In the genomic region with DNA sequence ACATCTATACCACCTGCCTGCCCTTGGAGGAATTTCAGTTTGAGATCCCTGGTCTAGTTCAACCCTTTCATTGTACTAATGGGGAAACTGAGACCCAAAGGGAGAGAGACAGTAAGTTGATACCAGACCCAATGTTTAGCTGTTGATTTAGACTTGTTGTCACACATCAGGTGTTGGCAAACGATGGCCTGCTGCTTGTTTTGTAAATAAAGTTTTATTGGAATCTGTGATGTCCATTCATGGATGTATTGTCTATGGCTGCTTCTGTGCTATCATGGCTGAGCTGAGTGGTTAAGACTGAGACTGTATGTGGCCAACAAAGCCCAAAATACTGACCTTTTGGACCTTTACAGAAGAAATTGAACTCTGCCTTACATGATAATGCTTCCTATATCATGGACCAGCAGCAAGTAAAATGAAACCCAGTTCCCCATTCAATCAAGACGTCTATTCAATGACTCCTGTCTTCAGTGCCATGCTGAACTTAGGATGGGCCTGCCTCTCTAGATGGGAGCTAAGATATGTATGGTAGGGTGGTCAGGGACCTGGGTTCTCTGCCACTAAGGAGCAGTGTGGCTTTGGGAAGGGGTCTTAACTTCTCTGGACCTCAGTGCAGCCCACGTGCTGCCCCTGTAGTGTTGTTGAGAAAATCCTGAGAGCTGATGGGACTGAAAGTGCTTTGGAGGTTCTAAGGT, we compare ENCODE assay signal across 1 cellular context.
TF ChIP-seq lines count a peak whose summit lies in the region.

No MANE protein-coding gene starts in this region.

TF ChIP-seq in K562, 482 proteins besides CTCF, POLR2A, EP300 and RAD21 (continued from another document):
- TF ChIP-seq, protein P1, sequence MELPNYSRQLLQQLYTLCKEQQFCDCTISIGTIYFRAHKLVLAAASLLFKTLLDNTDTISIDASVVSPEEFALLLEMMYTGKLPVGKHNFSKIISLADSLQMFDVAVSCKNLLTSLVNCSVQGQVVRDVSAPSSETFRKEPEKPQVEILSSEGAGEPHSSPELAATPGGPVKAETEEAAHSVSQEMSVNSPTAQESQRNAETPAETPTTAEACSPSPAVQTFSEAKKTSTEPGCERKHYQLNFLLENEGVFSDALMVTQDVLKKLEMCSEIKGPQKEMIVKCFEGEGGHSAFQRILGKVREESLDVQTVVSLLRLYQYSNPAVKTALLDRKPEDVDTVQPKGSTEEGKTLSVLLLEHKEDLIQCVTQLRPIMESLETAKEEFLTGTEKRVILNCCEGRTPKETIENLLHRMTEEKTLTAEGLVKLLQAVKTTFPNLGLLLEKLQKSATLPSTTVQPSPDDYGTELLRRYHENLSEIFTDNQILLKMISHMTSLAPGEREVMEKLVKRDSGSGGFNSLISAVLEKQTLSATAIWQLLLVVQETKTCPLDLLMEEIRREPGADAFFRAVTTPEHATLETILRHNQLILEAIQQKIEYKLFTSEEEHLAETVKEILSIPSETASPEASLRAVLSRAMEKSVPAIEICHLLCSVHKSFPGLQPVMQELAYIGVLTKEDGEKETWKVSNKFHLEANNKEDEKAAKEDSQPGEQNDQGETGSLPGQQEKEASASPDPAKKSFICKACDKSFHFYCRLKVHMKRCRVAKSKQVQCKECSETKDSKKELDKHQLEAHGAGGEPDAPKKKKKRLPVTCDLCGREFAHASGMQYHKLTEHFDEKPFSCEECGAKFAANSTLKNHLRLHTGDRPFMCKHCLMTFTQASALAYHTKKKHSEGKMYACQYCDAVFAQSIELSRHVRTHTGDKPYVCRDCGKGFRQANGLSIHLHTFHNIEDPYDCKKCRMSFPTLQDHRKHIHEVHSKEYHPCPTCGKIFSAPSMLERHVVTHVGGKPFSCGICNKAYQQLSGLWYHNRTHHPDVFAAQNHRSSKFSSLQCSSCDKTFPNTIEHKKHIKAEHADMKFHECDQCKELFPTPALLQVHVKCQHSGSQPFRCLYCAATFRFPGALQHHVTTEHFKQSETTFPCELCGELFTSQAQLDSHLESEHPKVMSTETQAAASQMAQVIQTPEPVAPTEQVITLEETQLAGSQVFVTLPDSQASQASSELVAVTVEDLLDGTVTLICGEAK (IDR thresholded peaks at IDR 0.05), result peak; percentile 88
- TF ChIP-seq, protein P1 (CRISPR knock-in tag; IDR thresholded peaks at IDR 0.05), result peak; percentile 67
